Comparison of ENCODE assay signal across 15 cellular contexts in genomic region chr13:109436841-109437240, GRCh38.
DNase-seq lines count a peak whose midpoint lies in the region; ATAC-seq, FAIRE-seq and TF ChIP-seq lines count a peak whose summit lies in the region.
"Had no signal": no experiment of that assay in that cellular context is flagged by ENCODE, and none has a peak within 500 bp of the region (broad histone marks: within the 10 kb centered on the region; RNA-seq: fewer than 3 reads in every experiment).

No MANE protein-coding gene starts in this region.

- no peak; the same call in 2 of the 3 replicates for ATAC-seq in RWPE2 (ENCODE audit: low read depth)
- no peak for ATAC-seq in HG03442 (IDR thresholded peaks at IDR 0.05; ENCODE audit: unreplicated experiment)
- ATAC-seq: CD8-positive, alpha-beta T cell; GM12878 had no signal

- no peak overlapping the region for H2AFZ ChIP-seq in keratinocyte (ENCODE audit: control insufficient read depth, low read length)
- H2AFZ ChIP-seq: GM23248 had no signal

- FAIRE-seq in keratinocyte (lab: Jason Lieb, UNC): peak; percentile 67
- FAIRE-seq: GM12878, GM19239 had no signal

- no peaks in the 10 kb centered on the region for H3K9me1 ChIP-seq in keratinocyte (ENCODE audit: control insufficient read depth, extremely low read depth, insufficient read depth, low read length)

- no peaks in the 10 kb centered on the region for H3K79me2 ChIP-seq in keratinocyte (ENCODE audit: control insufficient read depth, insufficient read depth, low read length)

- intact Hi-C loops in head of caudate nucleus (cut with DNase I): no loop called here

- no peak overlapping the region for H3K4me3 ChIP-seq in RWPE2 (ENCODE audit: severe bottlenecking)
- no peak overlapping the region for H3K4me3 ChIP-seq in epithelial cell of esophagus (ENCODE audit: low read length)
- H3K4me3 ChIP-seq in keratinocyte (ENCODE audit: control insufficient read depth in 2 of 3, extremely low read depth in 1 of 3, insufficient read depth in 2 of 3, low read depth in 1 of 3, low read length in 3 of 3): no peak overlapping the region
- H3K4me3 ChIP-seq: BLaER1 treated with 17β-estradiol and CSF1 and Interleukin-3, amounts not matched to agents 10 nM and 100 nM; GM12878; GM23248; HAP-1 had no signal

- dilution Hi-C loops in keratinocyte (cut with MboI; ENCODE audit: extremely low pct_ligation_motif_present, low sequenced_read_pairs): no loop called here

- peak overlapping the region; percentile 81 for H3K27ac ChIP-seq in RWPE2 (ENCODE audit: poor library complexity, severe bottlenecking)
- peak overlapping the region; percentile 55 for H3K27ac ChIP-seq in keratinocyte (ENCODE audit: control insufficient read depth, insufficient read depth, low read length)
- H3K27ac ChIP-seq: BLaER1 treated with 17β-estradiol and CSF1 and Interleukin-3, amounts not matched to agents 10 nM and 100 nM; GM23248 had no signal

- H3K27me3 ChIP-seq in RWPE2 (ENCODE audit: insufficient read depth, poor library complexity, severe bottlenecking): no peaks in the 10 kb centered on the region
- H3K27me3 ChIP-seq in keratinocyte (ENCODE audit: control insufficient read depth, extremely low read depth, insufficient read depth, low read length): no peaks in the 10 kb centered on the region
- H3K27me3 ChIP-seq: BLaER1 treated with 17β-estradiol and CSF1 and Interleukin-3, amounts not matched to agents 10 nM and 100 nM had no signal

- peak overlapping the region; percentile 43 for H3K4me2 ChIP-seq in keratinocyte (ENCODE audit: control insufficient read depth, extremely low read depth, insufficient read depth, low read depth, low read length)
- H3K4me2 ChIP-seq: BLaER1 treated with 17β-estradiol and CSF1 and Interleukin-3, amounts not matched to agents 10 nM and 100 nM had no signal

- no peaks in the 10 kb centered on the region for H4K20me1 ChIP-seq in keratinocyte (ENCODE audit: control insufficient read depth, extremely low read depth, insufficient read depth, low read length)
- H4K20me1 ChIP-seq: BLaER1 treated with 17β-estradiol and CSF1 and Interleukin-3, amounts not matched to agents 10 nM and 100 nM had no signal

- DNase-seq in LHCN-M2 (ENCODE audit: low read depth): peak; percentile 5
- DNase-seq in RWPE2 (ENCODE audit: low spot score): no peak
- peak; percentile 55 for DNase-seq in epithelial cell of esophagus (ENCODE audit: low read depth)
- DNase-seq in keratinocyte (ENCODE audit: low read depth, low spot score): no peak
- no peak for DNase-seq in NCI-H1417 (lab: John Stamatoyannopoulos, UW)
- DNase-seq in head of caudate nucleus: no peak
- DNase-seq: Calu3; CD8-positive, alpha-beta T cell; DMS79 treated with DMSO at 0.1 percent for 48 hours; GM23248 had no signal

- peaks cover 4% of the 10 kb centered on the region for H3K9me3 ChIP-seq in RWPE2 (ENCODE audit: severe bottlenecking)
- H3K9me3 ChIP-seq in keratinocyte (ENCODE audit: control insufficient read depth, low read depth, low read length): peaks cover 3% of the 10 kb centered on the region
- H3K9me3 ChIP-seq: HAP-1 had no signal

- TF ChIP-seq CTCF in RWPE2 (IDR thresholded peaks at IDR 0.05; ENCODE audit: poor library complexity, severe bottlenecking) (no peak), epithelial cell of esophagus (IDR thresholded peaks at IDR 0.05; ENCODE audit: insufficient read depth, low read depth, low read length, missing control alignments) (no peak), keratinocyte (optimal IDR thresholded peaks at IDR 0.05 in 1 of 3, IDR thresholded peaks at IDR 0.05 in 1 of 3, conservative IDR thresholded peaks at IDR 0.05 in 1 of 3; ENCODE audit: extremely low read depth in 1 of 3, insufficient read depth in 2 of 3, low read length in 3 of 3) (no peak)

- H3K36me3 ChIP-seq in RWPE2 (ENCODE audit: low read depth): no peaks in the 10 kb centered on the region
- H3K36me3 ChIP-seq in keratinocyte (ENCODE audit: control insufficient read depth in 2 of 2, extremely low read depth in 1 of 2, insufficient read depth in 2 of 2, low read length in 2 of 2): no peaks in the 10 kb centered on the region
- H3K36me3 ChIP-seq: HAP-1 had no signal

- H3K4me1 ChIP-seq in RWPE2 (ENCODE audit: insufficient read depth, poor library complexity, severe bottlenecking) (peaks cover 18% of the 10 kb centered on the region), keratinocyte (ENCODE audit: control insufficient read depth, extremely low read depth, insufficient read depth, low read length) (peaks cover 25% of the 10 kb centered on the region)
- H3K4me1 ChIP-seq: BLaER1 treated with 17β-estradiol and CSF1 and Interleukin-3, amounts not matched to agents 10 nM and 100 nM; HAP-1 had no signal

- H3K9ac ChIP-seq in keratinocyte (ENCODE audit: control insufficient read depth, extremely low read depth, insufficient read depth, low read length): no peak overlapping the region
- H3K9ac ChIP-seq: BLaER1 treated with 17β-estradiol and CSF1 and Interleukin-3, amounts not matched to agents 10 nM and 100 nM; GM23248 had no signal

Comparison
In these comparisons a context has a peak if more than half of its experiments do, and no peak if none do; other contexts are left out.
1. DNase-seq: peak in LHCN-M2 (single experiment) and epithelial cell of esophagus (single experiment); none in RWPE2 (single experiment), keratinocyte (single experiment), NCI-H1417 (0 of 3) and head of caudate nucleus (0 of 42).